ENCODE assay signal across 8 cellular contexts in genomic region chr2:144414324-144414845, GRCh38.
DNase-seq lines count a peak whose midpoint lies in the region; ATAC-seq and TF ChIP-seq lines count a peak whose summit lies in the region.

No MANE protein-coding gene starts in this region.

- no peak overlapping the region for H3K4me2 ChIP-seq in neural progenitor cell

- peaks cover 0 to 4% of the 10 kb centered on the region in 2 donors for H3K4me1 ChIP-seq in breast epithelium
- H3K4me1 ChIP-seq in neutrophil (ENCODE audit: control insufficient read depth in 1 of 2, insufficient read depth in 1 of 2, low read depth in 1 of 2, low read length in 1 of 2) = peaks cover 32 to 34% of the 10 kb centered on the region in 2 experiments
- no peaks in the 10 kb centered on the region for H3K4me1 ChIP-seq in neural progenitor cell

- H3K27ac Mint-ChIP-seq in MCF 10A (ENCODE audit: low read depth, unreplicated experiment) = peak overlapping the region; percentile 76
- H3K27ac Mint-ChIP-seq in neural progenitor cell = no peak overlapping the region

- DNase-seq in MCF 10A (ENCODE audit: unreplicated experiment) (peak; percentile 94), breast epithelium (ENCODE audit: low spot score in 2 of 2) (no peak), astrocyte of the hippocampus (ENCODE audit: low read depth, low spot score) (peak; percentile 5), HuH-7 (ENCODE audit: low spot score) (no peak), cerebellum (ENCODE audit: low spot score) (no peak), neural progenitor cell (ENCODE audit: low spot score) (no peak)

- POLR2A ChIA-PET in MCF 10A (lab: Yijun Ruan, JAX) = interaction anchor here (1.0 to 1.6 kb wide), 3 partner anchors 16 to 1015 kb away, joined by 3 to 5 read pairs (median 3); no protein-coding TSS in a partner anchor

- peaks cover 21% of the 10 kb centered on the region for H3K4me1 Mint-ChIP-seq in MCF 10A (ENCODE audit: insufficient read depth, unreplicated experiment)
- H3K4me1 Mint-ChIP-seq in neural progenitor cell = peaks cover 8% of the 10 kb centered on the region

- H2AFZ ChIP-seq in neural progenitor cell (replicated peaks) = no peak overlapping the region

- H3K4me3 Mint-ChIP-seq in MCF 10A (ENCODE audit: unreplicated experiment) (no peak overlapping the region), neural progenitor cell (no peak overlapping the region)

- H3K36me3 ChIP-seq in breast epithelium = no peaks in the 10 kb centered on the region
- no peaks in the 10 kb centered on the region for H3K36me3 ChIP-seq in neutrophil
- peaks cover 20% of the 10 kb centered on the region for H3K36me3 ChIP-seq in neural progenitor cell

- no peaks in the 10 kb centered on the region for H3K27me3 ChIP-seq in breast epithelium
- H3K27me3 ChIP-seq in neutrophil = no peaks in the 10 kb centered on the region
- H3K27me3 ChIP-seq in neural progenitor cell = no peaks in the 10 kb centered on the region

- H3K27me3 Mint-ChIP-seq in MCF 10A (ENCODE audit: insufficient read depth, unreplicated experiment) = no peaks in the 10 kb centered on the region
- H3K27me3 Mint-ChIP-seq in neural progenitor cell (ENCODE audit: insufficient read depth, low read depth) = no peaks in the 10 kb centered on the region

- H3K79me2 ChIP-seq in neural progenitor cell (ENCODE audit: low read depth) = peaks cover 27% of the 10 kb centered on the region

- H3K9me3 ChIP-seq in breast epithelium = no peaks in the 10 kb centered on the region
- H3K9me3 ChIP-seq in neutrophil = no peaks in the 10 kb centered on the region
- H3K9me3 ChIP-seq in neural progenitor cell (ENCODE audit: low read depth) = no peaks in the 10 kb centered on the region

- peaks cover 5% of the 10 kb centered on the region for H3K36me3 Mint-ChIP-seq in MCF 10A (ENCODE audit: insufficient read depth, unreplicated experiment)
- peaks cover 37% of the 10 kb centered on the region for H3K36me3 Mint-ChIP-seq in neural progenitor cell

- no peaks in the 10 kb centered on the region for H3K9me3 Mint-ChIP-seq in MCF 10A (ENCODE audit: unreplicated experiment)
- no peaks in the 10 kb centered on the region for H3K9me3 Mint-ChIP-seq in neural progenitor cell

- CTCF ChIA-PET in MCF 10A (lab: Yijun Ruan, JAX) = interaction anchor here (0.7 to 1.0 kb wide), 2 partner anchors 9 to 211 kb away, joined by 3 to 5 read pairs; no protein-coding TSS in a partner anchor

- no peak for TF ChIP-seq CTCF in MCF 10A (IDR thresholded peaks at IDR 0.05; ENCODE audit: unreplicated experiment)
- no peak for TF ChIP-seq CTCF in breast epithelium (IDR thresholded peaks at IDR 0.05)
- TF ChIP-seq CTCF in neutrophil (IDR thresholded peaks at IDR 0.05) = no peak
- TF ChIP-seq CTCF in neural progenitor cell (IDR thresholded peaks at IDR 0.05) = no peak

- no peak overlapping the region for H3K4me3 ChIP-seq in breast epithelium
- peak overlapping the region in 1 of 2 experiments; percentile 12 for H3K4me3 ChIP-seq in neutrophil (ENCODE audit: low read depth in 1 of 2, low read length in 1 of 2)
- H3K4me3 ChIP-seq in neural progenitor cell = no peak overlapping the region

- no peak for TF ChIP-seq POLR2A in breast epithelium (IDR thresholded peaks at IDR 0.05)

- BruUV-seq in MCF 10A (replicated peaks; lab: Mats Ljungman, UMichigan) = no TSS peak

- no peak overlapping the region for H3K9ac ChIP-seq in neural progenitor cell

- H4K20me1 ChIP-seq in neural progenitor cell (ENCODE audit: low read depth) = no peaks in the 10 kb centered on the region

- intact Hi-C loops in MCF 10A (cut with micrococcal nuclease) (loop anchor here (2.0 to 5.0 kb wide), 2 partner anchors 82 to 102 kb away; a partner anchor contains a TSS), breast epithelium (cut with DNase I; ENCODE audit: low total_unique reads) (no loop called here)

- ATAC-seq in HG03571 (IDR thresholded peaks at IDR 0.05; ENCODE audit: unreplicated experiment) = peak; percentile 66

- H3F3A ChIP-seq in neural progenitor cell (ENCODE audit: low read depth) = no peaks in the 10 kb centered on the region

- H3K27ac ChIP-seq in breast epithelium (peak overlapping the region in 1 of 2 donors; percentile 85), neutrophil (peak overlapping the region; percentile 78), neural progenitor cell (no peak overlapping the region)

Comparison
In these comparisons a context has a peak if more than half of its experiments do, and no peak if none do; other contexts are left out.
1. DNase-seq: peak in MCF 10A (single experiment) and astrocyte of the hippocampus (single experiment); none in breast epithelium (0 of 2), HuH-7 (single experiment), cerebellum (single experiment) and neural progenitor cell (single experiment).